In the genomic region with DNA sequence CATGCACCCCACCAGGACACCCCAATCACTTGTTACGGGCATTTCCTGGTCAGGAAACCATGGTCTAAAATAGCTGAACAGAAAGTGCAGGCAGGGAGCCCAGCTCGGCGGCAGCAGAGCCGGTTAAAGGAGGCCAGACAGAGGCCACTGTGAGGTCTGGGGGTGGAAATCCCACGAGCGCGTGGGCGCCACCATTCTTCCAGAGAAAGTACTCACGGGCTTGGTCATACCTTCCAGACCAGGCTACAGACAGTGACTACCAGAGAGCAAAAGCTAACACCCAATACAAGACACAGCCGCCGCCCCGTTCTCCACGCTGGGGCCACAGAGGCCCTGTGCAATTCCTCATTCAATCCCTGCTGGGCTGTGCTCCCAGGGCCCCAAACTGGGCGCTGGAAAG, we compare ENCODE assay signal across 25 cellular contexts. TPM values are rescaled to one million over a fixed set of nuclear protein-coding genes. Genes with fewer than 3 reads are reported as not detected.
A peak's percentile ranks its signal among the peaks of the same experiment; 100 is the strongest.
DNase-seq lines count a peak whose midpoint lies in the region; ATAC-seq and TF ChIP-seq lines count a peak whose summit lies in the region.
"Had no signal": no experiment of that assay in that cellular context is flagged by ENCODE, and none has a peak within 500 bp of the region (broad histone marks: within the 10 kb centered on the region; RNA-seq: fewer than 3 reads in every experiment).

No MANE protein-coding gene starts in this region.

- peak overlapping the region in 1 of 11 experiments; percentile 12; a peak in 2 of 22 replicates for H3K27ac ChIP-seq in BLaER1 treated with 17β-estradiol and CSF1 and Interleukin-3, amounts not matched to agents 10 nM and 100 nM
- no peak overlapping the region for H3K27ac ChIP-seq in body of pancreas
- no peak overlapping the region for H3K27ac ChIP-seq in mesenchymal stem cell (ENCODE audit: low read length, poor library complexity, severe bottlenecking)
- no peak overlapping the region for H3K27ac ChIP-seq in thyroid gland
- H3K27ac ChIP-seq: gastroesophageal sphincter, HL-60 had no signal

- no peaks in the 10 kb centered on the region for H3K27me3 ChIP-seq in BLaER1 treated with 17β-estradiol and CSF1 and Interleukin-3, amounts not matched to agents 10 nM and 100 nM
- no peaks in the 10 kb centered on the region for H3K27me3 ChIP-seq in NT2/D1 (ENCODE audit: insufficient read depth, insufficient read length)
- no peaks in the 10 kb centered on the region for H3K27me3 ChIP-seq in body of pancreas
- no peaks in the 10 kb centered on the region for H3K27me3 ChIP-seq in mesenchymal stem cell (ENCODE audit: control insufficient read depth in 1 of 2, insufficient read depth in 1 of 2, low read length in 2 of 2)
- H3K27me3 ChIP-seq in thyroid gland, result no peaks in the 10 kb centered on the region
- H3K27me3 ChIP-seq: gastroesophageal sphincter had no signal

- H3K36me3 ChIP-seq in BLaER1 treated with 17β-estradiol and CSF1 and Interleukin-3, amounts not matched to agents 10 nM and 100 nM, result peaks cover 0 to 34% (median 8%) of the 10 kb centered on the region in 11 experiments; a peak in 15 of 22 replicates
- peaks cover 22% of the 10 kb centered on the region for H3K36me3 ChIP-seq in NT2/D1 (ENCODE audit: insufficient read depth, insufficient read length, low read length)
- no peaks in the 10 kb centered on the region for H3K36me3 ChIP-seq in body of pancreas (replicated peaks in 1 of 2; ENCODE audit: insufficient read depth in 1 of 2, low read depth in 2 of 2)
- H3K36me3 ChIP-seq in mesenchymal stem cell (ENCODE audit: control insufficient read depth in 1 of 2, insufficient read depth in 2 of 2, low read depth in 1 of 2, low read length in 2 of 2), result peaks cover 0 to 35% of the 10 kb centered on the region in 2 experiments
- H3K36me3 ChIP-seq in thyroid gland, result no peaks in the 10 kb centered on the region
- H3K36me3 ChIP-seq: HAP-1 had no signal

- peak overlapping the region in 1 of 2 experiments; percentile 17 for H3K4ac ChIP-seq in mesenchymal stem cell (ENCODE audit: low read depth in 1 of 2, low read length in 2 of 2)

- intact Hi-C loops in body of pancreas (cut with DNase I), result no loop called here
- intact Hi-C loops in thyroid gland (cut with DNase I), result no loop called here

- 71 to 72% methylated on average over 14 of the region's 14 CpGs for WGBS in body of pancreas, 2 donors
- 85% methylated on average over 14 of the region's 14 CpGs for WGBS in mesenchymal stem cell
- 75 to 76% methylated on average over 14 of the region's 14 CpGs for WGBS in thyroid gland, 2 donors

- ATAC-seq in body of pancreas (peak; percentile 12), GM19455 (IDR thresholded peaks at IDR 0.05; ENCODE audit: unreplicated experiment) (no peak)
- ATAC-seq: activated CD8-positive, alpha-beta T cell treated with anti-CD3 and anti-CD28 coated beads for 36 hours; CD8-positive, alpha-beta T cell; gastroesophageal sphincter; GM12878; left colon; mucosa of descending colon had no signal

- no peak overlapping the region for H2BK15ac ChIP-seq in mesenchymal stem cell (ENCODE audit: low read depth, poor library complexity, severe bottlenecking)

- no peaks in the 10 kb centered on the region for H3K9me3 ChIP-seq in BLaER1 treated with 17β-estradiol and CSF1 and Interleukin-3, amounts not matched to agents 10 nM and 100 nM (replicated peaks in 1 of 11)
- H3K9me3 ChIP-seq in NT2/D1 (ENCODE audit: insufficient read depth, low read length) (no peaks in the 10 kb centered on the region), body of pancreas (no peaks in the 10 kb centered on the region), mesenchymal stem cell (ENCODE audit: control insufficient read depth, low read length) (no peaks in the 10 kb centered on the region), thyroid gland (no peaks in the 10 kb centered on the region)
- H3K9me3 ChIP-seq: gastroesophageal sphincter, HAP-1, mucosa of descending colon had no signal

- H3K14ac ChIP-seq in mesenchymal stem cell (ENCODE audit: low read length in 2 of 2), result no peak overlapping the region

- no peak overlapping the region for H2AFZ ChIP-seq in mesenchymal stem cell (ENCODE audit: low read depth, low read length)

- no peak for TF ChIP-seq POLR2A in body of pancreas (IDR thresholded peaks at IDR 0.05)
- TF ChIP-seq POLR2A in thyroid gland (IDR thresholded peaks at IDR 0.05), result no peak

- no peak overlapping the region for H3K4me3 ChIP-seq in BLaER1 treated with 17β-estradiol and CSF1 and Interleukin-3, amounts not matched to agents 10 nM and 100 nM
- H3K4me3 ChIP-seq in NT2/D1 (ENCODE audit: insufficient read length, low read depth) (no peak overlapping the region), body of pancreas (no peak overlapping the region), mesenchymal stem cell (ENCODE audit: insufficient read depth in 1 of 2, low read depth in 1 of 2, low read length in 2 of 2) (no peak overlapping the region), thyroid gland (replicated peaks in 1 of 3) (no peak overlapping the region)
- H3K4me3 ChIP-seq: gastroesophageal sphincter, GM12878, HAP-1, mucosa of descending colon had no signal

- no peak overlapping the region for H3K23ac ChIP-seq in mesenchymal stem cell (ENCODE audit: low read length in 2 of 2)

- peak overlapping the region; percentile 66 to 87 (median 77) for H3K4me2 ChIP-seq in BLaER1 treated with 17β-estradiol and CSF1 and Interleukin-3, amounts not matched to agents 10 nM and 100 nM
- no peak overlapping the region for H3K4me2 ChIP-seq in mesenchymal stem cell (ENCODE audit: low read length, poor library complexity, severe bottlenecking)

- H2BK120ac ChIP-seq in mesenchymal stem cell (ENCODE audit: low read depth, low read length), result no peak overlapping the region

- H4K20me1 ChIP-seq in BLaER1 treated with 17β-estradiol and CSF1 and Interleukin-3, amounts not matched to agents 10 nM and 100 nM, result peaks cover 0 to 68% (median 33%) of the 10 kb centered on the region in 11 experiments; a peak in 17 of 22 replicates

- H3K9ac ChIP-seq in BLaER1 treated with 17β-estradiol and CSF1 and Interleukin-3, amounts not matched to agents 10 nM and 100 nM, result peak overlapping the region; percentile 11 to 64 (median 36); a peak in 12 of 22 replicates
- H3K9ac ChIP-seq in NT2/D1 (ENCODE audit: insufficient read length, low read depth) (peak overlapping the region; percentile 32), mesenchymal stem cell (ENCODE audit: low read length) (peak overlapping the region; percentile 15)

- no peak overlapping the region for H3K18ac ChIP-seq in mesenchymal stem cell (ENCODE audit: low read depth in 1 of 2, low read length in 2 of 2)

- peaks cover 23 to 56% (median 38%) of the 10 kb centered on the region in 10 experiments for H3K4me1 ChIP-seq in BLaER1 treated with 17β-estradiol and CSF1 and Interleukin-3, amounts not matched to agents 10 nM and 100 nM
- H3K4me1 ChIP-seq in NT2/D1 (ENCODE audit: insufficient read depth, insufficient read length), result peaks cover 11% of the 10 kb centered on the region
- no peaks in the 10 kb centered on the region for H3K4me1 ChIP-seq in body of pancreas
- H3K4me1 ChIP-seq in mesenchymal stem cell (ENCODE audit: control insufficient read depth, insufficient read depth, low read depth, low read length), result peaks cover 10% of the 10 kb centered on the region
- H3K4me1 ChIP-seq in thyroid gland, result no peaks in the 10 kb centered on the region
- H3K4me1 ChIP-seq: gastroesophageal sphincter, HAP-1 had no signal

- no peak overlapping the region for H2AK5ac ChIP-seq in mesenchymal stem cell (ENCODE audit: low read length, severe bottlenecking)

- H2BK12ac ChIP-seq in mesenchymal stem cell (ENCODE audit: low read length in 2 of 2), result no peak overlapping the region

- DNase-seq in NT2/D1 (ENCODE audit: low read depth, low spot score) (peak; percentile 25), body of pancreas (no peak), mesenchymal stem cell (no peak), amygdala (lab: John Stamatoyannopoulos, UW) (no peak), thyroid gland (no peak), activated gamma-delta T cell treated with Interleukin-2 at 50 U/mL for 16 hours (no peak)
- DNase-seq: ACHN; activated CD8-positive, alpha-beta T cell treated with anti-CD3 and anti-CD28 coated beads for 36 hours; activated T-cell treated with anti-CD3 and anti-CD28 coated beads, Interleukin-2, amount 50 U/mL, for 24 hours; CD8-positive, alpha-beta T cell; GF-D8; left colon; mucosa of descending colon; NCI-H1930; NCI-H446 treated with DMSO at 0.1 percent for 48 hours; stimulated activated CD4-positive, alpha-beta T cell treated with anti-CD3 and anti-CD28 coated beads, Interleukin-4, amount 100 ng/mL, for 24 hours had no signal

- H2BK5ac ChIP-seq in mesenchymal stem cell (ENCODE audit: low read depth, low read length, poor library complexity, severe bottlenecking), result no peak overlapping the region

- H4K8ac ChIP-seq in mesenchymal stem cell (ENCODE audit: low read length), result peak overlapping the region; percentile 12

- TF ChIP-seq CTCF in body of pancreas (IDR thresholded peaks at IDR 0.05) (no peak), thyroid gland (IDR thresholded peaks at IDR 0.05) (no peak)

- H4K91ac ChIP-seq in mesenchymal stem cell (ENCODE audit: low read length), result no peak overlapping the region

- peaks cover 18% of the 10 kb centered on the region for H3K79me1 ChIP-seq in mesenchymal stem cell (replicated peaks; ENCODE audit: low read length, poor library complexity, severe bottlenecking)

RNA-seq across cellular contexts. Expression of gene CEP131, which starts 11.9 kb away (rescaled TPM):
- 10 to 100 TPM in 1 of 2 donors, 1 to 10 TPM in 1; 9.9 to 22.7 TPM for total RNA-seq in body of pancreas
- polyA plus RNA-seq in mesenchymal stem cell (2013, experiment 1 of 2), result 4.5 TPM
- 4.3 TPM for polyA plus RNA-seq in mesenchymal stem cell (2013, experiment 2 of 2)
- total RNA-seq in thyroid gland, result 10 to 100 TPM in 1 of 4 donors, 1 to 10 TPM in 3; 6.9 to 12.0 (median 8.6) TPM

RNA-seq across cellular contexts. Expression of gene TEPSIN, which starts 28.0 kb away (rescaled TPM):
- total RNA-seq in body of pancreas (100 to 1,000 TPM in 1 of 2 donors, 10 to 100 TPM in 1; 31.9 to 102 TPM), thyroid gland (10 to 100 TPM; 37.9 to 82.2 (median 64.9) TPM)
- polyA plus RNA-seq in mesenchymal stem cell (2013, experiment 1 of 2), result 17.7 TPM
- polyA plus RNA-seq in mesenchymal stem cell (2013, experiment 2 of 2), result 18.9 TPM

RNA-seq across cellular contexts. Expression of gene NDUFAF8, which starts 28.2 kb away (rescaled TPM):
- 10 to 100 TPM; 20.8 to 26.5 TPM for total RNA-seq in body of pancreas
- 206 TPM for polyA plus RNA-seq in mesenchymal stem cell (2013, experiment 1 of 2)
- 215 TPM for polyA plus RNA-seq in mesenchymal stem cell (2013, experiment 2 of 2)
- 100 to 1,000 TPM in 1 of 4 donors, 10 to 100 TPM in 3; 17.0 to 107 (median 53.7) TPM for total RNA-seq in thyroid gland

RNA-seq across cellular contexts. Expression of gene AATK, which starts 44.8 kb away (rescaled TPM):
- total RNA-seq in body of pancreas (10 to 100 TPM; 29.1 to 42.2 TPM), thyroid gland (10 to 100 TPM in 1 of 4 donors, 1 to 10 TPM in 3; 4.1 to 17.6 (median 7.4) TPM)
- 0.29 TPM for polyA plus RNA-seq in mesenchymal stem cell (2013, experiment 1 of 2)
- polyA plus RNA-seq in mesenchymal stem cell (2013, experiment 2 of 2), result 0.40 TPM
- total RNA-seq: GM12878 had no signal

RNA-seq across cellular contexts. Expression of gene PVALEF, which starts 45.6 kb away (rescaled TPM):
- not detected for total RNA-seq in body of pancreas
- not detected for polyA plus RNA-seq in mesenchymal stem cell (2013, experiment 1 of 2)
- polyA plus RNA-seq in mesenchymal stem cell (2013, experiment 2 of 2), result not detected
- total RNA-seq in thyroid gland, result not detected
- total RNA-seq: activated CD8-positive, alpha-beta T cell treated with anti-CD3 and anti-CD28 coated beads for 36 hours; bronchial epithelial cell; CD8-positive, alpha-beta T cell; gastroesophageal sphincter; GM12878; left colon; mucosa of descending colon; pulmonary artery endothelial cell had no signal
- polyA plus RNA-seq: esophagus, GM12878 had no signal
